Comparison of ENCODE assay signal across 20 cellular contexts in the genomic region with DNA sequence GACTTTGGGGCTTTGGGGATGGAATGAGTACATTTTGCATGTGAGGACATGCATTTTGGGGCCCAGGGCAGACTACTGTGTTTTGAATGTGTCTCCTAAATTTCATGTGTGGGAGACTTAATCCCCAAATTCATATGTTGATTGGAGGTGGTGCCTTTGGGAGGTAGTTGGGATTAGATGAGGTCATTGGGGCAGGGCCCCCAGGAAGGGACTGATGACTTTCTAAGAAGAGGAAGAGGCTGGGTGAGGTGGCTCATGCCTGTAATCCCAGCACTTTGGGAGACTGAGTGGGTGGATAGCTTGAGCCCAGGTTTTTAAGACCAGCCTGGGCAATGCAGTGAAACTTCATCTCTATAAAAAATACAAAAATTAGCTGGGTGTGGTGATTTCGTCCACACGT.
"Had no signal": no experiment of that assay in that cellular context is flagged by ENCODE, and none has a peak within 500 bp of the region (broad histone marks: within the 10 kb centered on the region; RNA-seq: fewer than 3 reads in every experiment).

No MANE protein-coding gene starts in this region.

- H3K27me3 ChIP-seq: dorsolateral prefrontal cortex, gastrocnemius medialis, neural progenitor cell, right atrium auricular region, testis had no signal

- H3K4me1 ChIP-seq: gastrocnemius medialis, neural progenitor cell, prostate gland, right atrium auricular region, tibial artery had no signal

- H3K36me3 ChIP-seq: gastrocnemius medialis, neural progenitor cell, prostate gland, right atrium auricular region, tibial artery had no signal

- H3K9me3 ChIP-seq: gastrocnemius medialis, prostate gland, right atrium auricular region, testis, tibial artery had no signal

- DNase-seq: dorsolateral prefrontal cortex; effector CD4-positive, alpha-beta T cell; foreskin fibroblast; gastrocnemius medialis; head of caudate nucleus; mesenchymal stem cell; midbrain; naive thymus-derived CD4-positive, alpha-beta T cell; nucleus accumbens; stimulated activated CD4-positive, alpha-beta T cell treated with anti-CD3 and anti-CD28 coated beads, Interleukin-12 subunit alpha, Interleukin-12 subunit beta, amount 100 ng/mL, for 4 hours; stimulated activated CD4-positive, alpha-beta T cell treated with anti-CD3 and anti-CD28 coated beads, Interleukin-1b, Interleukin-23, amount 100 ng/mL, for 48 hours; stimulated activated CD4-positive, alpha-beta T cell treated with anti-CD3 and anti-CD28 coated beads, Interleukin-4, amount 100 ng/mL, for 1 hour; stimulated activated naive CD8-positive, alpha-beta T cell treated with anti-CD3 and anti-CD28 coated beads, Interleukin-15, Interleukin-2, amounts not matched to agents 100 U/mL and 50 U/mL, for 24 hours; substantia nigra; testis; tibial artery had no signal

- H3K4me3 ChIP-seq: dorsolateral prefrontal cortex, gastrocnemius medialis, neural progenitor cell, prostate gland, right atrium auricular region, smooth muscle cell, testis, tibial artery had no signal

- H3K27ac ChIP-seq: dorsolateral prefrontal cortex, gastrocnemius medialis, neural progenitor cell, prostate gland, right atrium auricular region, testis, tibial artery had no signal
